Comparison of ENCODE assay signal across 8 cellular contexts in the genomic region with DNA sequence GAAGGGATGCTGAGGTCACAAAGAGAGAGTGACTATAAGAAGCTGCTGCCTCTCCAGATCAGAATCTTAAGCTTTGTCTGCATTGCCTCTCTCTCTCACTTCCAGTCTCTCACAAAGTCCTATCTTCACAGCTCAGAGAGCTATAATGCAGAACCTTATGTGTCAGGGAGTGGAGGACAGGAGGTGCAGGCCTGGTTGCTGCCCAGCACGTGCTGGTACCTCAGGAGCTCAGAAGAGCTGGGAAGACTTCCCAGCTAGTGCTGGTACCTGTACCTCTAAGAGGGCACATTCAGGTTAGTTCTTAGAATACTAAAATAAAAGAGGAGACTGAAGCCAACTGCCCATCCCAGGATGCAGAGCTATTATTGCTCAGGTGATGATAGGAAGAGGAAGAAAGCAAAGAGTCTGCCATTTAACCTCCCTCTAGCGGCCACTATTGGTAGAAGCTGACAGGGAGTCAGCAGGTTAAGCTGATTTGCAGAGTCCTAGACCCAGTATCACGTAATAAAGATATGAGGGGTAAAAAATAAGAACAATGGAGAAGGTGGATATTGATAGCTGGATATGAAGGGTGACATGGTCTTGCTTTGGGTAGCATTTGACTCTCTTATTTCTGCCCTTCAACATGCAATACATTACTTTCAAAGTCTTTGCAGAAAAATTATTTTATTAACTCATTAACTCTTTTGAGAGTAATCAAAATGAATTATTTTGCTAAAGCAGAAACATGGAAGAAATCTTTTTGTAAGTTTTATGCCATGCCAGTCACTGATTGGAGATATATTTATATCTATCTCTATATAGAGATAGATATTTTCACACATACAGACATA.
A peak's percentile ranks its signal among the peaks of the same experiment; 100 is the strongest.
DNase-seq lines count a peak whose midpoint lies in the region; ATAC-seq, FAIRE-seq and TF ChIP-seq lines count a peak whose summit lies in the region.

No MANE protein-coding gene starts in this region.

- H3K9me3 ChIP-seq in astrocyte (ENCODE audit: insufficient read depth, low read depth, low read length) (no peaks in the 10 kb centered on the region), vagina (no peaks in the 10 kb centered on the region)

- H3K9me3 Mint-ChIP-seq in T-cell (peaks cover 0 to 2% (median 0%) of the 10 kb centered on the region in 3 donors), astrocyte (ENCODE audit: unreplicated experiment) (no peaks in the 10 kb centered on the region)

- H3K79me2 ChIP-seq in astrocyte (ENCODE audit: insufficient read depth, low read length): no peaks in the 10 kb centered on the region

- H3K36me3 Mint-ChIP-seq in T-cell: no peaks in the 10 kb centered on the region
- H3K36me3 Mint-ChIP-seq in astrocyte (ENCODE audit: low read depth, unreplicated experiment): no peaks in the 10 kb centered on the region

- H3K27ac ChIP-seq in astrocyte (ENCODE audit: low read depth, low read length) (no peak overlapping the region), vagina (no peak overlapping the region)

- H3K4me1 ChIP-seq in astrocyte (ENCODE audit: insufficient read depth, low read length) (no peaks in the 10 kb centered on the region), vagina (peaks cover 15% of the 10 kb centered on the region)

- H3K9ac ChIP-seq in astrocyte (ENCODE audit: low read length): no peak overlapping the region

- H3K4me1 Mint-ChIP-seq in T-cell: peaks cover 26 to 37% (median 26%) of the 10 kb centered on the region in 3 donors
- H3K4me1 Mint-ChIP-seq in astrocyte (ENCODE audit: low read depth, unreplicated experiment): peaks cover 9% of the 10 kb centered on the region

- ATAC-seq in GM21737 (IDR thresholded peaks at IDR 0.05; ENCODE audit: unreplicated experiment) (peak; percentile 73), T-cell (replicated peaks in 1 of 4) (peak; percentile 63 to 82 (median 76)), left colon (peak; percentile 77)

- H3K27me3 ChIP-seq in astrocyte (ENCODE audit: insufficient read depth, low read length) (no peaks in the 10 kb centered on the region), vagina (no peaks in the 10 kb centered on the region)

- peak; percentile 77 for TF ChIP-seq CTCF in GM10266 (IDR thresholded peaks at IDR 0.05; ENCODE audit: control insufficient read depth, insufficient read depth, low read depth, missing control alignments)
- TF ChIP-seq CTCF in astrocyte (IDR thresholded peaks at IDR 0.05; ENCODE audit: insufficient read depth, low read depth, low read length): peak; percentile 78
- TF ChIP-seq CTCF in vagina (IDR thresholded peaks at IDR 0.05): peak in 1 of 3 experiments; percentile 19

- H3K4me3 ChIP-seq in astrocyte (ENCODE audit: insufficient read depth, low read depth, low read length) (no peak overlapping the region), vagina (no peak overlapping the region)

- no peaks in the 10 kb centered on the region for H3K36me3 ChIP-seq in astrocyte (ENCODE audit: insufficient read depth, low read length)
- H3K36me3 ChIP-seq in vagina: no peaks in the 10 kb centered on the region

- FAIRE-seq in astrocyte (lab: Jason Lieb, UNC): no peak

- TF ChIP-seq POLR2A in vagina (IDR thresholded peaks at IDR 0.05): no peak

- intact Hi-C loops in left colon (cut with DNase I, micrococcal nuclease): no loop called here
- intact Hi-C loops in vagina (cut with DNase I): no loop called here

- peak; percentile 60 for DNase-seq in GM10266 (ENCODE audit: extremely low spot score)
- peak; percentile 57 for DNase-seq in LHCN-M2 (ENCODE audit: low read depth)
- DNase-seq in T-cell: peak in 33 of 34 experiments; percentile 7 to 59 (median 46)
- DNase-seq in astrocyte (ENCODE audit: low read depth): peak; percentile 12
- DNase-seq in left colon: peak; percentile 46 to 67
- DNase-seq in stimulated activated CD8-positive, alpha-beta memory T cell treated with anti-CD3 and anti-CD28 coated beads, Interleukin-7, amount 100 ng/mL, for 4 hours (ENCODE audit: low read depth in 2 of 2): peak; percentile 8 to 14
- no peak for DNase-seq in vagina (ENCODE audit: extremely low spot score in 2 of 2)

- POLR2A ChIA-PET in T-cell (lab: Charles Lee): interaction anchor here (0.5 to 1.7 kb wide), 8 partner anchors 29 to 282 kb away, joined by 3 to 8 read pairs (median 3); a partner anchor contains a TSS

- no peaks in the 10 kb centered on the region for H4K20me1 ChIP-seq in astrocyte (ENCODE audit: insufficient read depth, low read length)

- no peak overlapping the region for H2AFZ ChIP-seq in astrocyte (ENCODE audit: low read depth, low read length)

- H3K4me2 ChIP-seq in astrocyte (ENCODE audit: low read length): no peak overlapping the region

- H3K4me3 Mint-ChIP-seq in T-cell (no peak overlapping the region), astrocyte (ENCODE audit: unreplicated experiment) (no peak overlapping the region)

- no peaks in the 10 kb centered on the region for H3K27me3 Mint-ChIP-seq in T-cell
- no peaks in the 10 kb centered on the region for H3K27me3 Mint-ChIP-seq in astrocyte (ENCODE audit: low read depth, unreplicated experiment)

- peak overlapping the region; percentile 41 to 75 for H3K27ac Mint-ChIP-seq in T-cell
- H3K27ac Mint-ChIP-seq in astrocyte (ENCODE audit: unreplicated experiment): no peak overlapping the region

- CTCF ChIA-PET in T-cell (lab: Charles Lee): interaction anchor here (0.5 to 3.5 kb wide), 59 partner anchors 11 to 678 kb away, joined by 3 to 39 read pairs (median 4); a partner anchor contains a TSS

Comparison
In these comparisons a context has a peak if more than half of its experiments do, and no peak if none do; other contexts are left out.
1. DNase-seq: peak in GM10266 (single experiment), LHCN-M2 (single experiment), T-cell (33 of 34), astrocyte (single experiment), left colon (2 of 2) and stimulated activated CD8-positive, alpha-beta memory T cell treated with anti-CD3 and anti-CD28 coated beads, Interleukin-7, amount 100 ng/mL, for 4 hours (2 of 2); none in vagina (0 of 2).
2. Peak in every context shown above with its lines, with median percentiles within 50 percentile points of each other: ATAC-seq.